7 cellular contexts compared by ENCODE assay signal in the genomic region with DNA sequence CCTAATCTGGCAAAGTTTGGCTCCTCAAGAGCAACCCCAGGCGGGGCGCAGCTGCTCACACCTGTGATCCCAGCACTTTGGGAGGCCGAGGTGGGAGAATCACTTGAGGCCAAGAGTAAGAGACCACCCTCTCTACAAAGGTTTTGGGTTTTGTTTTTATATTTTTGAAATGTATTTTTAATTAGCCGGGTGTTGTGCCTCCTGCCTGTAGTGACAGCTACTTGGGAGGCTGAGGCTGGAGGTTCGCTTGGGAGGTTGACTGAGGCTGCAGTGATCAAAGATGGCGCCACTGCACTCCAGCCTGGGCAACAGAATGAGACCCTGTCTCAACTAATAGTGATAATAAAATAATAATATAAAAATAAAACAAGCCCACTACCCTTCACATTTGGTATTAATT. TPM values are rescaled to one million over a fixed set of nuclear protein-coding genes. Genes with fewer than 3 reads are reported as not detected.
A peak's percentile ranks its signal among the peaks of the same experiment; 100 is the strongest.
DNase-seq lines count a peak whose midpoint lies in the region; ATAC-seq and TF ChIP-seq lines count a peak whose summit lies in the region.

No MANE protein-coding gene starts in this region.

- DNase-seq in HFFc6 (no peak), ecto neural progenitor cell (ENCODE audit: low spot score) (no peak)
- DNase-seq in activated CD8-positive, alpha-beta T cell treated with anti-CD3 and anti-CD28 coated beads, Interleukin-2, amount 10 ng/mL, durations not matched to agents 7 days and 5 days: no peak
- no peak for DNase-seq in stimulated activated naive CD8-positive, alpha-beta T cell treated with anti-CD3 and anti-CD28 coated beads, Interleukin-15, amount 100 ng/mL, for 72 hours
- no peak for DNase-seq in activated CD4-positive, alpha-beta T cell treated with anti-CD3 and anti-CD28 coated beads for 48 hours

- H3K36me3 ChIP-seq in iPS-18a (ENCODE audit: control insufficient read depth, low read depth, low read length): no peaks in the 10 kb centered on the region

- peak overlapping the region; percentile 61 for H3K4me3 ChIP-seq in iPS-18a (ENCODE audit: low read length)

- H3K9me3 Mint-ChIP-seq in HFFc6: no peaks in the 10 kb centered on the region
- H3K9me3 Mint-ChIP-seq in activated CD8-positive, alpha-beta T cell treated with anti-CD3 and anti-CD28 coated beads, Interleukin-2, amount 10 ng/mL, durations not matched to agents 7 days and 5 days (ENCODE audit: insufficient read depth): no peaks in the 10 kb centered on the region
- H3K9me3 Mint-ChIP-seq in stimulated activated naive CD8-positive, alpha-beta T cell treated with anti-CD3 and anti-CD28 coated beads, Interleukin-15, amount 100 ng/mL, for 72 hours: no peaks in the 10 kb centered on the region

- CTCF ChIA-PET in activated CD8-positive, alpha-beta T cell treated with anti-CD3 and anti-CD28 coated beads, Interleukin-2, amount 10 ng/mL, durations not matched to agents 7 days and 5 days (lab: Charles Lee): interaction anchor here (0.6 to 1.2 kb wide), 3 partner anchors 28 to 397 kb away, joined by 3 to 4 read pairs (median 4); no protein-coding TSS in a partner anchor

- H3K36me3 Mint-ChIP-seq in HFFc6 (ENCODE audit: low read depth): peaks cover 7% of the 10 kb centered on the region
- H3K36me3 Mint-ChIP-seq in activated CD8-positive, alpha-beta T cell treated with anti-CD3 and anti-CD28 coated beads, Interleukin-2, amount 10 ng/mL, durations not matched to agents 7 days and 5 days (ENCODE audit: low read depth): peaks cover 14% of the 10 kb centered on the region

- peaks cover 41% of the 10 kb centered on the region for H3K4me1 ChIP-seq in iPS-18a (ENCODE audit: control insufficient read depth, low read depth, low read length)

- POLR2A ChIA-PET in activated CD8-positive, alpha-beta T cell treated with anti-CD3 and anti-CD28 coated beads, Interleukin-2, amount 10 ng/mL, durations not matched to agents 7 days and 5 days (lab: Charles Lee): interaction anchor here (0.6 to 1.5 kb wide), 3 partner anchors 96 to 127 kb away, joined by 3 to 12 read pairs (median 6); a partner anchor contains a TSS

- H3K9ac ChIP-seq in iPS-18a (ENCODE audit: low read length): no peak overlapping the region

- TF ChIP-seq CTCF in HFFc6 (IDR thresholded peaks at IDR 0.05): no peak; the same call in 1 of the 2 replicates

- H3K27ac Mint-ChIP-seq in HFFc6: no peak overlapping the region; the same call in 1 of the 2 replicates
- H3K27ac Mint-ChIP-seq in activated CD8-positive, alpha-beta T cell treated with anti-CD3 and anti-CD28 coated beads, Interleukin-2, amount 10 ng/mL, durations not matched to agents 7 days and 5 days: peak overlapping the region; percentile 70
- peak overlapping the region in 1 of 2 donors; percentile 19 for H3K27ac Mint-ChIP-seq in stimulated activated naive CD8-positive, alpha-beta T cell treated with anti-CD3 and anti-CD28 coated beads, Interleukin-15, amount 100 ng/mL, for 72 hours

- H3K4me1 Mint-ChIP-seq in HFFc6 (ENCODE audit: low read depth): peaks cover 39% of the 10 kb centered on the region
- peaks cover 33% of the 10 kb centered on the region for H3K4me1 Mint-ChIP-seq in activated CD8-positive, alpha-beta T cell treated with anti-CD3 and anti-CD28 coated beads, Interleukin-2, amount 10 ng/mL, durations not matched to agents 7 days and 5 days (ENCODE audit: low read depth)
- H3K4me1 Mint-ChIP-seq in stimulated activated naive CD8-positive, alpha-beta T cell treated with anti-CD3 and anti-CD28 coated beads, Interleukin-15, amount 100 ng/mL, for 72 hours: peaks cover 31% of the 10 kb centered on the region

- H3K4me3 Mint-ChIP-seq in HFFc6: peak overlapping the region; percentile 72
- H3K4me3 Mint-ChIP-seq in activated CD8-positive, alpha-beta T cell treated with anti-CD3 and anti-CD28 coated beads, Interleukin-2, amount 10 ng/mL, durations not matched to agents 7 days and 5 days: peak overlapping the region; percentile 67
- H3K4me3 Mint-ChIP-seq in stimulated activated naive CD8-positive, alpha-beta T cell treated with anti-CD3 and anti-CD28 coated beads, Interleukin-15, amount 100 ng/mL, for 72 hours: peak overlapping the region; percentile 62 to 67

- no peak for ATAC-seq in activated CD8-positive, alpha-beta T cell treated with anti-CD3 and anti-CD28 coated beads, Interleukin-2, amount 10 ng/mL, durations not matched to agents 7 days and 5 days
- no peak for ATAC-seq in stimulated activated naive CD8-positive, alpha-beta T cell treated with anti-CD3 and anti-CD28 coated beads, Interleukin-15, amount 100 ng/mL, for 72 hours
- no peak for ATAC-seq in HG03571 (IDR thresholded peaks at IDR 0.05; ENCODE audit: unreplicated experiment)

- no peaks in the 10 kb centered on the region for H3K9me3 ChIP-seq in iPS-18a (ENCODE audit: control insufficient read depth, low read depth, low read length)

- H3K27me3 Mint-ChIP-seq in HFFc6 (ENCODE audit: insufficient read depth): no peaks in the 10 kb centered on the region; the same call in none of the 2 replicates
- no peaks in the 10 kb centered on the region for H3K27me3 Mint-ChIP-seq in activated CD8-positive, alpha-beta T cell treated with anti-CD3 and anti-CD28 coated beads, Interleukin-2, amount 10 ng/mL, durations not matched to agents 7 days and 5 days (ENCODE audit: low read depth)
- peaks cover 9% of the 10 kb centered on the region for H3K27me3 Mint-ChIP-seq in stimulated activated naive CD8-positive, alpha-beta T cell treated with anti-CD3 and anti-CD28 coated beads, Interleukin-15, amount 100 ng/mL, for 72 hours

- no peak overlapping the region for H3K27ac ChIP-seq in iPS-18a (ENCODE audit: low read length)

- H3K27me3 ChIP-seq in iPS-18a (ENCODE audit: control insufficient read depth, insufficient read depth, low read length): peaks cover 21% of the 10 kb centered on the region

RNA-seq across cellular contexts. Expression of a gene that starts 0.8 kb away (rescaled TPM):
- total RNA-seq in HFFc6 (2021; fragmentation: NEBNext Ultra II Directional; extraction: Animal tissue kit (Norgen Biotek cat#: 25700)): 10 to 100 TPM; 80.1 to 93.4 (median 89.5) TPM
- 100 to 1,000 TPM; 134 to 144 TPM for total RNA-seq in activated CD8-positive, alpha-beta T cell treated with anti-CD3 and anti-CD28 coated beads, Interleukin-2, amount 10 ng/mL, durations not matched to agents 7 days and 5 days
